In the genomic region with DNA sequence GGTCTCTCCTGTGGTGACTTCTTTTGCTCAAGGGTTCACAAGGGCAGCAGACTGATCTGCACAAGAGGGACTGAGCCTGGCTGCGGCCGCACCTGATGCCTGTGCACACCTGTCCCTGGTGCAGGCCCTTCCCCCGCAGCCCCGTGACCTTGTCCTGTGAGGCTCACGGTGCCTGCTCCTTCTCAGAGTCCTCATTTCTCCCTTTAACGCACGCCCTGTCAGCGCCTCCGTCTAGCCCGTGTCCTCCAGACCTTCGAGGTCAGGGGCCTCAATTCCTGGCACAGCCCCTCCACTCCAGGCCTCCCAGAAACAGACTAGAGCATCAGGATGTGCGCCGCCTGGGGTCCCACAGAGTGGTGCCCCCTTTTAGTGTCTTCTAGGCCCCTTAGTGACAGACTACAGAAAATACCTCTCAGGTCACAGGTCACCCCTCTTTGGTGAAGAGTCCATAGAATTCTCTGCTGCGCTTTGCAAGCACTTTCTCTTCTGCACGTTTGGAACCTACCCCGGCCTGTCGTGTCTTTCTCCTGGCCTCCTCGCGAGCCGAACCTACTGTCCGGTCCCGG, we compare ENCODE assay signal across 1 cellular context.
TF ChIP-seq lines count a peak whose summit lies in the region.

No MANE protein-coding gene starts in this region.

TF ChIP-seq in H1, 55 proteins besides CTCF, POLR2A, EP300 and RAD21:
- TF ChIP-seq POU5F1 (IDR thresholded peaks at IDR 0.05; ENCODE audit: low read depth, low read length): no peak
- TF ChIP-seq CBX5 (IDR thresholded peaks at IDR 0.05; ENCODE audit: low read depth, low read length): no peak
- TF ChIP-seq YY1 (IDR thresholded peaks at IDR 0.05; ENCODE audit: low read depth, low read length): no peak
- TF ChIP-seq SP1 (IDR thresholded peaks at IDR 0.05; ENCODE audit: low read depth, low read length): no peak
- no peak for TF ChIP-seq JUN (IDR thresholded peaks at IDR 0.05; ENCODE audit: low read depth, low read length)
